ENCODE assay signal across 36 cellular contexts in the genomic region with DNA sequence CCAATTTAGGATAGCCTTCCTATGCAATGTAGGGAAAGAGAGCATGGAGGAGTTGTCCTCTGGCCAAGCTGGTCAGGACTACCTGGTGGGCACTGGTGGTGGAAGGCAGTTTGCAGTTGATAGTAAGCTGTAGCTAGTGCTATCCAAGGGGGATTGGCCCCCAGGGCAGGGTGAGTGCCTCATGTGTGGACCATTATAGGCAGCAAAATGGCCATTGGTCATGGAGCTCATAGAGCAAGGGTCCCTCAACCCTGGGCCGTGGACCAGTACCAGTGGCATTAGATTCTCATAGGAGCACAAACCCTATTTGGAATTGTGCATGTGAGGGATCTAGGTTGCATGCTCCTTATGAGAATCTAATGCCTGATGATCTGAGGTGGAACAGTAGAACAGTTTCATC.
"Had no signal": no experiment of that assay in that cellular context is flagged by ENCODE, and none has a peak within 500 bp of the region (broad histone marks: within the 10 kb centered on the region; RNA-seq: fewer than 3 reads in every experiment).

No MANE protein-coding gene starts in this region.

- H3K9me3 Mint-ChIP-seq: activated CD4-positive, alpha-beta memory T cell treated with anti-CD3 and anti-CD28 coated beads, Interleukin-2, amount 10 ng/mL, durations not matched to agents 7 days and 5 days; activated CD4-positive, alpha-beta T cell treated with anti-CD3 and anti-CD28 coated beads, Interleukin-2, amount 10 ng/mL, durations not matched to agents 7 days and 5 days; activated T-helper 2 cell treated with anti-CD3 and anti-CD28 coated beads, Interferon-gamma antibody, Interleukin-2, Interleukin-4, amounts not matched to agents 10 μg/mL and 5 μg/mL and 100 μg/mL, durations not matched to agents 14 hours and 24 hours and 36 hours; central memory CD8-positive, alpha-beta T cell; T-helper 2 cell treated with Interferon-gamma antibody and Interleukin-4, amounts not matched to agents 5 μg/mL and 100 μg/mL, for 36 hours had no signal

- H3K27me3 ChIP-seq: adrenal gland, ascending aorta, cardiac muscle cell had no signal

- ATAC-seq: activated CD4-positive, alpha-beta T cell treated with anti-CD3 and anti-CD28 coated beads for 36 hours; activated CD4-positive, CD25-positive, alpha-beta regulatory T cell treated with anti-CD3 and anti-CD28 coated beads, Interleukin-2, amount 50 U/mL, for 24 hours; activated CD8-positive, alpha-beta memory T cell treated with anti-CD3 and anti-CD28 coated beads, Interleukin-2, amount 10 ng/mL, durations not matched to agents 7 days and 5 days; activated CD8-positive, alpha-beta T cell treated with anti-CD3 and anti-CD28 coated beads, Interleukin-2, amount 10 ng/mL, durations not matched to agents 7 days and 5 days; activated naive CD4-positive, alpha-beta T cell treated with anti-CD3 and anti-CD28 coated beads, Interleukin-2, amount 50 U/mL, for 72 hours; WTC11 had no signal

- DNase-seq: activated CD4-positive, alpha-beta memory T cell treated with anti-CD3 and anti-CD28 coated beads, Interleukin-2, amount 10 ng/mL, durations not matched to agents 7 days and 5 days; activated CD4-positive, alpha-beta T cell treated with anti-CD3 and anti-CD28 coated beads for 1 hour; activated CD4-positive, alpha-beta T cell treated with anti-CD3 and anti-CD28 coated beads for 36 hours; activated CD4-positive, alpha-beta T cell treated with anti-CD3 and anti-CD28 coated beads for 48 hours; activated CD4-positive, alpha-beta T cell treated with anti-CD3 and anti-CD28 coated beads, Interleukin-2, amount 10 ng/mL, durations not matched to agents 7 days and 5 days; activated CD4-positive, alpha-beta T cell treated with anti-CD3 and anti-CD28 coated beads, Interleukin-2, amount 50 U/mL, for 48 hours; activated CD4-positive, CD25-positive, alpha-beta regulatory T cell; activated CD8-positive, alpha-beta memory T cell treated with anti-CD3 and anti-CD28 coated beads for 24 hours; activated CD8-positive, alpha-beta memory T cell treated with anti-CD3 and anti-CD28 coated beads, Interleukin-2, amount 10 ng/mL, durations not matched to agents 7 days and 5 days; activated CD8-positive, alpha-beta memory T cell treated with anti-CD3 and anti-CD28 coated beads, Interleukin-2, amount 50 U/mL, for 48 hours; activated CD8-positive, alpha-beta T cell treated with anti-CD3 and anti-CD28 coated beads, Interleukin-2, amount 10 ng/mL, durations not matched to agents 7 days and 5 days; activated effector memory CD4-positive, alpha-beta T cell treated with Interleukin-2 at 50 U/mL for 16 hours; activated gamma-delta T cell; activated naive CD4-positive, alpha-beta T cell treated with anti-CD3 and anti-CD28 coated beads, Interleukin-2, amount 10 ng/mL, durations not matched to agents 7 days and 5 days; activated naive CD4-positive, alpha-beta T cell treated with Interleukin-2 at 50 U/mL for 16 hours; activated T-cell treated with anti-CD3 and anti-CD28 coated beads, Interleukin-2, amount 50 U/mL, for 24 hours; activated T-cell treated with anti-CD3 and anti-CD28 coated beads, Interleukin-2, amount 50 U/mL, for 48 hours; adrenal gland; amniotic stem cell; caudate nucleus; cerebellar nuclear complex; T-helper 1 cell; T-helper 9 cell; WERI-Rb-1 had no signal

- H3K4me3 Mint-ChIP-seq: activated CD4-positive, alpha-beta memory T cell treated with anti-CD3 and anti-CD28 coated beads, Interleukin-2, amount 10 ng/mL, durations not matched to agents 7 days and 5 days; activated CD4-positive, alpha-beta T cell treated with anti-CD3 and anti-CD28 coated beads for 36 hours; activated CD4-positive, alpha-beta T cell treated with anti-CD3 and anti-CD28 coated beads, Interleukin-2, amount 10 ng/mL, durations not matched to agents 7 days and 5 days; activated CD8-positive, alpha-beta memory T cell treated with anti-CD3 and anti-CD28 coated beads, Interleukin-2, amount 10 ng/mL, durations not matched to agents 7 days and 5 days; activated CD8-positive, alpha-beta T cell treated with anti-CD3 and anti-CD28 coated beads, Interleukin-2, amount 10 ng/mL, durations not matched to agents 7 days and 5 days; activated naive CD4-positive, alpha-beta T cell treated with anti-CD3 and anti-CD28 coated beads, Interleukin-2, amount 10 ng/mL, durations not matched to agents 7 days and 5 days; activated T-cell treated with anti-CD3 and anti-CD28 coated beads, Interleukin-2, amount 50 U/mL, for 24 hours; brain; central memory CD8-positive, alpha-beta T cell; T-helper 1 cell treated with Interleukin-12 subunit alpha and Interleukin-12 subunit beta and Interleukin-4 antibody, amounts not matched to agents 30 μg/mL and 1 μg/mL, for 36 hours; T-helper 2 cell treated with Interferon-gamma antibody and Interleukin-4, amounts not matched to agents 5 μg/mL and 100 μg/mL, for 36 hours; WTC11 had no signal

- H3K27ac Mint-ChIP-seq: activated CD4-positive, alpha-beta memory T cell treated with anti-CD3 and anti-CD28 coated beads, Interleukin-2, amount 10 ng/mL, durations not matched to agents 7 days and 5 days; activated CD4-positive, alpha-beta T cell treated with anti-CD3 and anti-CD28 coated beads for 36 hours; activated CD4-positive, alpha-beta T cell treated with anti-CD3 and anti-CD28 coated beads, Interleukin-2, amount 10 ng/mL, durations not matched to agents 7 days and 5 days; activated CD8-positive, alpha-beta memory T cell treated with anti-CD3 and anti-CD28 coated beads, Interleukin-2, amount 10 ng/mL, durations not matched to agents 7 days and 5 days; activated CD8-positive, alpha-beta T cell treated with anti-CD3 and anti-CD28 coated beads, Interleukin-2, amount 10 ng/mL, durations not matched to agents 7 days and 5 days; activated naive CD4-positive, alpha-beta T cell treated with anti-CD3 and anti-CD28 coated beads, Interleukin-2, amount 10 ng/mL, durations not matched to agents 7 days and 5 days; activated T-cell treated with anti-CD3 and anti-CD28 coated beads, Interleukin-2, amount 50 U/mL, for 24 hours; activated T-helper 2 cell treated with anti-CD3 and anti-CD28 coated beads, Interferon-gamma antibody, Interleukin-2, Interleukin-4, amounts not matched to agents 10 μg/mL and 5 μg/mL and 100 μg/mL, durations not matched to agents 14 hours and 24 hours and 36 hours; T-helper 1 cell treated with Interleukin-12 subunit alpha and Interleukin-12 subunit beta and Interleukin-4 antibody, amounts not matched to agents 30 μg/mL and 1 μg/mL, for 36 hours; T-helper 2 cell treated with Interferon-gamma antibody and Interleukin-4, amounts not matched to agents 5 μg/mL and 100 μg/mL, for 36 hours; WTC11 had no signal

- H3K36me3 ChIP-seq: adrenal gland, ascending aorta, cardiac muscle cell, WERI-Rb-1 had no signal

- H3K36me3 Mint-ChIP-seq: activated naive CD4-positive, alpha-beta T cell treated with anti-CD3 and anti-CD28 coated beads, Interleukin-2, amount 10 ng/mL, durations not matched to agents 7 days and 5 days had no signal

- FAIRE-seq: bronchial epithelial cell, TTC549 had no signal

- H3K9me3 ChIP-seq: adrenal gland, ascending aorta had no signal

- H3K27me3 Mint-ChIP-seq: activated CD4-positive, alpha-beta memory T cell treated with anti-CD3 and anti-CD28 coated beads, Interleukin-2, amount 10 ng/mL, durations not matched to agents 7 days and 5 days; activated CD4-positive, alpha-beta T cell treated with anti-CD3 and anti-CD28 coated beads for 36 hours; activated CD4-positive, alpha-beta T cell treated with anti-CD3 and anti-CD28 coated beads, Interleukin-2, amount 10 ng/mL, durations not matched to agents 7 days and 5 days; activated CD8-positive, alpha-beta memory T cell treated with anti-CD3 and anti-CD28 coated beads, Interleukin-2, amount 10 ng/mL, durations not matched to agents 7 days and 5 days; activated naive CD4-positive, alpha-beta T cell treated with anti-CD3 and anti-CD28 coated beads, Interleukin-2, amount 10 ng/mL, durations not matched to agents 7 days and 5 days; activated T-cell treated with anti-CD3 and anti-CD28 coated beads, Interleukin-2, amount 50 U/mL, for 24 hours; central memory CD8-positive, alpha-beta T cell had no signal

- H3K27ac ChIP-seq: adrenal gland, ascending aorta, cardiac muscle cell, WERI-Rb-1 had no signal

- H3K4me1 Mint-ChIP-seq: activated naive CD4-positive, alpha-beta T cell treated with anti-CD3 and anti-CD28 coated beads, Interleukin-2, amount 10 ng/mL, durations not matched to agents 7 days and 5 days had no signal

- H3K4me3 ChIP-seq: adrenal gland, ascending aorta, cardiac muscle cell had no signal
